In genomic region chr2:237596518-237596855, GRCh38 we compare ENCODE assay signal across 21 cellular contexts. TPM values are rescaled to one million over a fixed set of nuclear protein-coding genes. Genes with fewer than 3 reads are reported as not detected.
DNase-seq lines count a peak whose midpoint lies in the region; ATAC-seq, FAIRE-seq and TF ChIP-seq lines count a peak whose summit lies in the region.
"Had no signal": no experiment of that assay in that cellular context is flagged by ENCODE, and none has a peak within 500 bp of the region (broad histone marks: within the 10 kb centered on the region; RNA-seq: fewer than 3 reads in every experiment).

No MANE protein-coding gene starts in this region.

- H4K8ac ChIP-seq in mesenchymal stem cell (ENCODE audit: low read length): no peak overlapping the region

- intact Hi-C loops in activated CD8-positive, alpha-beta T cell treated with anti-CD3 and anti-CD28 coated beads for 36 hours (cut with micrococcal nuclease): no loop called here
- intact Hi-C loops in colonic mucosa (cut with DNase I): loop anchor here (5.0 kb wide), 1 partner anchor 146 kb away; no protein-coding TSS in a partner anchor

- peak; percentile 12 for ATAC-seq in activated CD8-positive, alpha-beta T cell treated with anti-CD3 and anti-CD28 coated beads, Interleukin-2, amount 10 ng/mL, durations not matched to agents 7 days and 5 days
- no peak for ATAC-seq in activated CD8-positive, alpha-beta T cell treated with anti-CD3 and anti-CD28 coated beads for 36 hours
- no peak for ATAC-seq in T-helper 17 cell
- no peak for ATAC-seq in GM19023 (IDR thresholded peaks at IDR 0.05; ENCODE audit: unreplicated experiment)

- H2BK12ac ChIP-seq in mesenchymal stem cell (ENCODE audit: low read length in 2 of 2): peak overlapping the region; percentile 21 to 55

- H3K14ac ChIP-seq in mesenchymal stem cell (ENCODE audit: low read length in 2 of 2): no peak overlapping the region

- H3K36me3 ChIP-seq in mesenchymal stem cell (ENCODE audit: control insufficient read depth in 1 of 2, insufficient read depth in 2 of 2, low read depth in 1 of 2, low read length in 2 of 2): no peaks in the 10 kb centered on the region
- H3K36me3 ChIP-seq in small intestine (ENCODE audit: control insufficient read depth in 2 of 2, insufficient read depth in 2 of 2, low read length in 2 of 2): no peaks in the 10 kb centered on the region
- no peaks in the 10 kb centered on the region for H3K36me3 ChIP-seq in colonic mucosa

- no peak overlapping the region for H3K27ac Mint-ChIP-seq in activated CD8-positive, alpha-beta T cell treated with anti-CD3 and anti-CD28 coated beads, Interleukin-2, amount 10 ng/mL, durations not matched to agents 7 days and 5 days
- H3K27ac Mint-ChIP-seq in activated CD8-positive, alpha-beta T cell treated with anti-CD3 and anti-CD28 coated beads for 36 hours: no peak overlapping the region
- H3K27ac Mint-ChIP-seq in T-helper 17 cell: peak overlapping the region; percentile 59

- CTCF ChIA-PET in activated CD8-positive, alpha-beta T cell treated with anti-CD3 and anti-CD28 coated beads, Interleukin-2, amount 10 ng/mL, durations not matched to agents 7 days and 5 days (lab: Charles Lee): no interaction called here
- CTCF ChIA-PET in activated CD8-positive, alpha-beta T cell treated with anti-CD3 and anti-CD28 coated beads for 36 hours (lab: Charles Lee): interaction anchor here (0.6 to 1.0 kb wide), 2 partner anchors 18 to 148 kb away, joined by 3 read pairs; no protein-coding TSS in a partner anchor

- no peaks in the 10 kb centered on the region for H3K36me3 Mint-ChIP-seq in activated CD8-positive, alpha-beta T cell treated with anti-CD3 and anti-CD28 coated beads, Interleukin-2, amount 10 ng/mL, durations not matched to agents 7 days and 5 days (ENCODE audit: low read depth)
- no peaks in the 10 kb centered on the region for H3K36me3 Mint-ChIP-seq in activated CD8-positive, alpha-beta T cell treated with anti-CD3 and anti-CD28 coated beads for 36 hours (ENCODE audit: low read depth)
- H3K36me3 Mint-ChIP-seq in T-helper 17 cell (ENCODE audit: low read depth): no peaks in the 10 kb centered on the region
- H3K36me3 Mint-ChIP-seq: CD14-positive monocyte had no signal

- H2BK15ac ChIP-seq in mesenchymal stem cell (ENCODE audit: low read depth, poor library complexity, severe bottlenecking): peak overlapping the region; percentile 46

- H3K4me1 ChIP-seq in mesenchymal stem cell (ENCODE audit: control insufficient read depth, insufficient read depth, low read depth, low read length) (peaks cover 19% of the 10 kb centered on the region), small intestine (ENCODE audit: control insufficient read depth in 2 of 2, insufficient read depth in 1 of 2, low read depth in 1 of 2, low read length in 1 of 2) (no peaks in the 10 kb centered on the region), colonic mucosa (no peaks in the 10 kb centered on the region)

- no peak overlapping the region for H3K4me3 Mint-ChIP-seq in activated CD8-positive, alpha-beta T cell treated with anti-CD3 and anti-CD28 coated beads, Interleukin-2, amount 10 ng/mL, durations not matched to agents 7 days and 5 days
- H3K4me3 Mint-ChIP-seq in activated CD8-positive, alpha-beta T cell treated with anti-CD3 and anti-CD28 coated beads for 36 hours: no peak overlapping the region
- H3K4me3 Mint-ChIP-seq in T-helper 17 cell: no peak overlapping the region
- H3K4me3 Mint-ChIP-seq: CD14-positive monocyte had no signal

- H3K9me3 ChIP-seq in T-helper 17 cell (ENCODE audit: control insufficient read depth, low read length, poor library complexity, severe bottlenecking) (no peaks in the 10 kb centered on the region), mesenchymal stem cell (ENCODE audit: control insufficient read depth, low read length) (no peaks in the 10 kb centered on the region), small intestine (ENCODE audit: control insufficient read depth, low read depth) (no peaks in the 10 kb centered on the region), colonic mucosa (no peaks in the 10 kb centered on the region)

- POLR2A ChIA-PET in activated CD8-positive, alpha-beta T cell treated with anti-CD3 and anti-CD28 coated beads, Interleukin-2, amount 10 ng/mL, durations not matched to agents 7 days and 5 days (lab: Charles Lee): no interaction called here
- POLR2A ChIA-PET in activated CD8-positive, alpha-beta T cell treated with anti-CD3 and anti-CD28 coated beads for 36 hours (lab: Charles Lee): no interaction called here

- no peak overlapping the region for H3K4ac ChIP-seq in mesenchymal stem cell (ENCODE audit: low read depth in 1 of 2, low read length in 2 of 2)

- peak overlapping the region; percentile 47 for H2AK5ac ChIP-seq in mesenchymal stem cell (ENCODE audit: low read length, severe bottlenecking)

- H3K9me3 Mint-ChIP-seq in activated CD8-positive, alpha-beta T cell treated with anti-CD3 and anti-CD28 coated beads, Interleukin-2, amount 10 ng/mL, durations not matched to agents 7 days and 5 days (ENCODE audit: insufficient read depth): no peaks in the 10 kb centered on the region
- H3K9me3 Mint-ChIP-seq in activated CD8-positive, alpha-beta T cell treated with anti-CD3 and anti-CD28 coated beads for 36 hours: no peaks in the 10 kb centered on the region
- H3K9me3 Mint-ChIP-seq: CD14-positive monocyte had no signal

- H3K79me1 ChIP-seq in mesenchymal stem cell (replicated peaks; ENCODE audit: low read length, poor library complexity, severe bottlenecking): no peaks in the 10 kb centered on the region

- no peak for FAIRE-seq in small intestine (lab: Jason Lieb, UNC)
- FAIRE-seq: RCC 7860 had no signal

- H3K4me3 ChIP-seq in mesenchymal stem cell (ENCODE audit: insufficient read depth in 1 of 2, low read depth in 1 of 2, low read length in 2 of 2) (no peak overlapping the region), small intestine (ENCODE audit: low read depth in 1 of 2, low read length in 2 of 2) (no peak overlapping the region), colonic mucosa (no peak overlapping the region)

- H3K18ac ChIP-seq in mesenchymal stem cell (ENCODE audit: low read depth in 1 of 2, low read length in 2 of 2): peak overlapping the region; percentile 5 to 61

- peaks cover 16% of the 10 kb centered on the region for H3K4me1 Mint-ChIP-seq in activated CD8-positive, alpha-beta T cell treated with anti-CD3 and anti-CD28 coated beads, Interleukin-2, amount 10 ng/mL, durations not matched to agents 7 days and 5 days (ENCODE audit: low read depth)
- peaks cover 3% of the 10 kb centered on the region for H3K4me1 Mint-ChIP-seq in activated CD8-positive, alpha-beta T cell treated with anti-CD3 and anti-CD28 coated beads for 36 hours (ENCODE audit: low read depth)
- peaks cover 11% of the 10 kb centered on the region for H3K4me1 Mint-ChIP-seq in T-helper 17 cell

- no peak for TF ChIP-seq CTCF in activated CD8-positive, alpha-beta T cell treated with anti-CD3 and anti-CD28 coated beads for 36 hours (IDR thresholded peaks at IDR 0.05)
- TF ChIP-seq CTCF in colonic mucosa (IDR thresholded peaks at IDR 0.05): no peak

- H2BK5ac ChIP-seq in mesenchymal stem cell (ENCODE audit: low read depth, low read length, poor library complexity, severe bottlenecking): no peak overlapping the region

- 83% methylated on average over 6 of the region's 6 CpGs for WGBS in mesenchymal stem cell
- 71 to 79% (median 75%) methylated on average over 6 of the region's 6 CpGs for WGBS in small intestine, 3 donors

- H3K27me3 Mint-ChIP-seq in activated CD8-positive, alpha-beta T cell treated with anti-CD3 and anti-CD28 coated beads, Interleukin-2, amount 10 ng/mL, durations not matched to agents 7 days and 5 days (ENCODE audit: low read depth): no peaks in the 10 kb centered on the region
- no peaks in the 10 kb centered on the region for H3K27me3 Mint-ChIP-seq in activated CD8-positive, alpha-beta T cell treated with anti-CD3 and anti-CD28 coated beads for 36 hours
- no peaks in the 10 kb centered on the region for H3K27me3 Mint-ChIP-seq in T-helper 17 cell

- no peak overlapping the region for H3K27ac ChIP-seq in mesenchymal stem cell (ENCODE audit: low read length, poor library complexity, severe bottlenecking)
- H3K27ac ChIP-seq in small intestine (ENCODE audit: low read depth in 1 of 2, low read length in 1 of 2): no peak overlapping the region
- no peak overlapping the region for H3K27ac ChIP-seq in colonic mucosa

- H2BK120ac ChIP-seq in mesenchymal stem cell (ENCODE audit: low read depth, low read length): no peak overlapping the region

- H3K4me2 ChIP-seq in mesenchymal stem cell (ENCODE audit: low read length, poor library complexity, severe bottlenecking): no peak overlapping the region

- no peaks in the 10 kb centered on the region for H3K27me3 ChIP-seq in mesenchymal stem cell (ENCODE audit: control insufficient read depth in 1 of 2, insufficient read depth in 1 of 2, low read length in 2 of 2)
- H3K27me3 ChIP-seq in small intestine (ENCODE audit: control insufficient read depth in 2 of 2, insufficient read depth in 2 of 2, low read length in 2 of 2): no peaks in the 10 kb centered on the region
- H3K27me3 ChIP-seq in colonic mucosa: no peaks in the 10 kb centered on the region

- peak overlapping the region; percentile 52 for H4K91ac ChIP-seq in mesenchymal stem cell (ENCODE audit: low read length)

- DNase-seq in activated CD8-positive, alpha-beta T cell treated with anti-CD3 and anti-CD28 coated beads, Interleukin-2, amount 10 ng/mL, durations not matched to agents 7 days and 5 days: no peak
- no peak for DNase-seq in activated CD8-positive, alpha-beta T cell treated with anti-CD3 and anti-CD28 coated beads for 36 hours
- DNase-seq in T-helper 17 cell (no peak), mesenchymal stem cell (no peak), small intestine (peak; percentile 58), colonic mucosa (no peak)
- DNase-seq in stimulated activated naive CD4-positive, alpha-beta T cell (lab: John Stamatoyannopoulos, UW): no peak
- DNase-seq: 8988T, Calu3, HCEC 1CT, KBM-7, NCI-H1092, NCI-H1694, NCI-H446, NCI-H82, SIG-M5 had no signal

- no peak overlapping the region for H2AFZ ChIP-seq in mesenchymal stem cell (ENCODE audit: low read depth, low read length)

- no peak overlapping the region for H3K23ac ChIP-seq in mesenchymal stem cell (ENCODE audit: low read length in 2 of 2)

- H3K9ac ChIP-seq in mesenchymal stem cell (ENCODE audit: low read length) (no peak overlapping the region), colonic mucosa (ENCODE audit: low read depth in 2 of 2, low read length in 2 of 2) (no peak overlapping the region)

RNA-seq across cellular contexts. Expression of gene RAB17, which starts 6.0 kb away (rescaled TPM):
- total RNA-seq in activated CD8-positive, alpha-beta T cell treated with anti-CD3 and anti-CD28 coated beads, Interleukin-2, amount 10 ng/mL, durations not matched to agents 7 days and 5 days: under 1 TPM; 0.16 to 0.61 TPM
- total RNA-seq in activated CD8-positive, alpha-beta T cell treated with anti-CD3 and anti-CD28 coated beads for 36 hours: under 1 TPM; 0.14 to 0.69 TPM
- total RNA-seq in T-helper 17 cell (not detected), colonic mucosa (10 to 100 TPM; 32.5 to 34.7 TPM)
- polyA plus RNA-seq in mesenchymal stem cell (2013, experiment 1 of 2): 0.11 TPM
- 0.11 TPM for polyA plus RNA-seq in mesenchymal stem cell (2013, experiment 2 of 2)
- 100 to 1,000 TPM in 2 of 3 donors, 10 to 100 TPM in 1; 52.8 to 613 (median 533) TPM for polyA plus RNA-seq in small intestine
- total RNA-seq: HT1080 had no signal

RNA-seq across cellular contexts. Expression of gene PRLH, which starts 30.1 kb away (rescaled TPM):
- total RNA-seq in activated CD8-positive, alpha-beta T cell treated with anti-CD3 and anti-CD28 coated beads, Interleukin-2, amount 10 ng/mL, durations not matched to agents 7 days and 5 days: not detected
- not detected for total RNA-seq in activated CD8-positive, alpha-beta T cell treated with anti-CD3 and anti-CD28 coated beads for 36 hours
- total RNA-seq in T-helper 17 cell: not detected
- polyA plus RNA-seq in mesenchymal stem cell (2013, experiment 1 of 2): not detected
- polyA plus RNA-seq in mesenchymal stem cell (2013, experiment 2 of 2): not detected
- not detected for polyA plus RNA-seq in small intestine
- total RNA-seq in colonic mucosa: not detected
- total RNA-seq: Calu3, HT1080, M059J had no signal
- polyA plus RNA-seq: CD14-positive monocyte had no signal

RNA-seq across cellular contexts. Expression of gene LRRFIP1, which starts 30.9 kb away (rescaled TPM):
- total RNA-seq in activated CD8-positive, alpha-beta T cell treated with anti-CD3 and anti-CD28 coated beads, Interleukin-2, amount 10 ng/mL, durations not matched to agents 7 days and 5 days: 100 to 1,000 TPM; 189 to 207 TPM
- total RNA-seq in activated CD8-positive, alpha-beta T cell treated with anti-CD3 and anti-CD28 coated beads for 36 hours: 100 to 1,000 TPM; 264 to 281 TPM
- total RNA-seq in T-helper 17 cell (100 to 1,000 TPM; 175 to 225 TPM), colonic mucosa (100 to 1,000 TPM; 114 to 133 TPM)
- 111 TPM for polyA plus RNA-seq in mesenchymal stem cell (2013, experiment 1 of 2)
- 106 TPM for polyA plus RNA-seq in mesenchymal stem cell (2013, experiment 2 of 2)
- 10 to 100 TPM; 46.0 to 76.7 (median 53.0) TPM for polyA plus RNA-seq in small intestine

Comparison
In these comparisons a context has a peak if more than half of its experiments do, and no peak if none do; other contexts are left out.
1. RNA of gene RAB17, which starts 6.0 kb away (total RNA-seq): 32.5 to 34.7 TPM in colonic mucosa; 0.14 to 0.69 TPM in activated CD8-positive, alpha-beta T cell treated with anti-CD3 and anti-CD28 coated beads for 36 hours, 0.16 to 0.61 TPM in activated CD8-positive, alpha-beta T cell treated with anti-CD3 and anti-CD28 coated beads, Interleukin-2, amount 10 ng/mL, durations not matched to agents 7 days and 5 days and not detected in T-helper 17 cell; every median in the first group is over 10 times any median in the second.